In the genomic region with DNA sequence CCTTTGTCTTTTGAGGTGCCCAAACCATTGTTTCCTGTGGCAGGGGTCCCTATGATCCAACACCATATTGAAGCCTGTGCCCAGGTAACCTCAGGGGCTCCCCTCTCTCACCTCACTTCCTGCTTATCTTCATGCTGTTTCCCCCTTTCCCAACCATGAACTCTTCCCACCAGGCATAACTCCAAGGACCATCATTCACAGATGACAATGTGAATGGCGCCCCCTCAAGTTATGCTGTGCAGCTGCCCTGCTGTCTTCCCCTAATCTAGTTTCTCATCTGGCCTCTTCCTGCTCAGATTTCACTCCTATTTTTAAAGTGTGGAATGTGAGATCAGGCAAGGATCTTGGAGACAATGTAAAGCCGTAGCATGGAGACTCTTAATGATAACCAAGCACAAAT, we compare ENCODE assay signal across 9 cellular contexts. TPM values are rescaled to one million over a fixed set of nuclear protein-coding genes. Genes with fewer than 3 reads are reported as not detected.
DNase-seq lines count a peak whose midpoint lies in the region; ATAC-seq, FAIRE-seq and TF ChIP-seq lines count a peak whose summit lies in the region.
"Had no signal": no experiment of that assay in that cellular context is flagged by ENCODE, and none has a peak within 500 bp of the region (broad histone marks: within the 10 kb centered on the region; RNA-seq: fewer than 3 reads in every experiment).

No MANE protein-coding gene starts in this region.

- peak overlapping the region; percentile 95; the same call in 1 of the 2 replicates for H3K4me2 ChIP-seq in PC-3 (ENCODE audit: low read length)
- no peak overlapping the region for H3K4me2 ChIP-seq in endothelial cell of umbilical vein (ENCODE audit: insufficient read depth, low read length)

- POLR2A ChIA-PET in PC-3 (lab: Charles Lee; ENCODE audit: unreplicated experiment) (interaction anchor here (0.6 kb wide), 1 partner anchor 24 kb away, joined by 3 read pairs; no protein-coding TSS in a partner anchor), endothelial cell of umbilical vein (lab: Charles Lee) (interaction anchor here (2.6 kb wide), 1 partner anchor 10 kb away, joined by 20 read pairs; no protein-coding TSS in a partner anchor)

- H3F3A ChIP-seq in PC-3 (ENCODE audit: low read length, unreplicated experiment) = no peaks in the 10 kb centered on the region

- H3K4me1 ChIP-seq in right cardiac atrium (ENCODE audit: control insufficient read depth, insufficient read depth, low read length) (no peaks in the 10 kb centered on the region), PC-3 (ENCODE audit: insufficient read depth, low read length) (peaks cover 21% of the 10 kb centered on the region), endothelial cell of umbilical vein (ENCODE audit: control insufficient read depth, extremely low read depth, insufficient read depth, low read length) (peaks cover 12% of the 10 kb centered on the region)

- peak overlapping the region; percentile 97 for H3K4me3 Mint-ChIP-seq in stimulated activated naive CD8-positive, alpha-beta T cell treated with anti-CD3 and anti-CD28 coated beads, Interleukin-15, amount 100 ng/mL, for 72 hours

- no peak for FAIRE-seq in endothelial cell of umbilical vein (lab: Jason Lieb, UNC)

- intact Hi-C loops in right cardiac atrium (cut with DNase I) = no loop called here
- intact Hi-C loops in cardiac septum (cut with DNase I) = no loop called here
- intact Hi-C loops in PC-3 (cut with micrococcal nuclease) = loop anchor here (2.0 kb wide), 1 partner anchor 41 kb away; no protein-coding TSS in a partner anchor
- intact Hi-C loops in endothelial cell of umbilical vein (cut with micrococcal nuclease) = no loop called here

- no peak overlapping the region for H3K4me3 ChIP-seq in right cardiac atrium (ENCODE audit: low read length)
- 0 out of 2 replicates have a peak overlapping the region, but pooled peaks have one; percentile 85 for H3K4me3 ChIP-seq in PC-3 (ENCODE audit: low read length)
- H3K4me3 ChIP-seq in endothelial cell of umbilical vein (replicated peaks in 1 of 3; ENCODE audit: insufficient read depth in 1 of 3, low read depth in 1 of 3, low read length in 3 of 3) = no peak overlapping the region

- no peaks in the 10 kb centered on the region for H3K9me3 ChIP-seq in right cardiac atrium (ENCODE audit: control insufficient read depth, low read length)
- H3K9me3 ChIP-seq in PC-3 (ENCODE audit: low read length) = no peaks in the 10 kb centered on the region
- no peaks in the 10 kb centered on the region for H3K9me3 ChIP-seq in endothelial cell of umbilical vein (replicated peaks; ENCODE audit: control insufficient read depth, insufficient read depth, low read length)

- no peaks in the 10 kb centered on the region for H3K9me1 ChIP-seq in endothelial cell of umbilical vein (replicated peaks; ENCODE audit: control insufficient read depth, extremely low read depth, insufficient read depth, low read length)

- H3K27me3 Mint-ChIP-seq in stimulated activated naive CD8-positive, alpha-beta T cell treated with anti-CD3 and anti-CD28 coated beads, Interleukin-15, amount 100 ng/mL, for 72 hours = peaks cover 35% of the 10 kb centered on the region

- H3K27me3 ChIP-seq in right cardiac atrium (ENCODE audit: control insufficient read depth, insufficient read depth) (no peaks in the 10 kb centered on the region), PC-3 (ENCODE audit: low read length) (no peaks in the 10 kb centered on the region), endothelial cell of umbilical vein (ENCODE audit: control insufficient read depth in 2 of 2, insufficient read depth in 2 of 2, low read length in 2 of 2) (peaks cover 19 to 25% of the 10 kb centered on the region in 2 experiments)

- no peaks in the 10 kb centered on the region for H4K20me1 ChIP-seq in PC-3 (ENCODE audit: low read length)
- no peaks in the 10 kb centered on the region for H4K20me1 ChIP-seq in endothelial cell of umbilical vein (replicated peaks; ENCODE audit: control insufficient read depth, extremely low read depth, insufficient read depth, low read length)

- DNase-seq in right cardiac atrium (peak in 2 of 3 donors; percentile 6 to 7), cardiac septum (ENCODE audit: low spot score) (no peak), PC-3 (peak; percentile 24), endothelial cell of umbilical vein (ENCODE audit: low read depth, low spot score) (no peak), NOMO-1 treated with dmso at 0.1 percent for 144 hours (lab: John Stamatoyannopoulos, UW; ENCODE audit: unreplicated experiment) (no peak)
- DNase-seq in stimulated activated naive CD8-positive, alpha-beta T cell treated with anti-CD3 and anti-CD28 coated beads, Interleukin-15, amount 100 ng/mL, for 72 hours = no peak
- DNase-seq in stimulated activated CD4-positive, alpha-beta T cell treated with anti-CD3 and anti-CD28 coated beads, Interleukin-2, amount 100 ng/mL, for 48 hours = no peak
- DNase-seq in stimulated activated CD4-positive, alpha-beta T cell treated with anti-CD3 and anti-CD28 coated beads, Interleukin-4, amount 100 ng/mL, for 24 hours = no peak
- DNase-seq: NCI-H524 treated with DMSO at 0.1 percent for 48 hours had no signal

- H3K9ac ChIP-seq in PC-3 (ENCODE audit: low read length) (no peak overlapping the region), endothelial cell of umbilical vein (replicated peaks; ENCODE audit: extremely low read depth, insufficient read depth, low read length) (no peak overlapping the region)

- ATAC-seq in right cardiac atrium (no peak), PC-3 (no peak)
- ATAC-seq in stimulated activated naive CD8-positive, alpha-beta T cell treated with anti-CD3 and anti-CD28 coated beads, Interleukin-15, amount 100 ng/mL, for 72 hours = no peak

- no peak for TF ChIP-seq POLR2A in endothelial cell of umbilical vein (IDR thresholded peaks at IDR 0.05; ENCODE audit: low read depth, low read length)

- 84% methylated on average over 2 of the region's 2 CpGs for WGBS in right cardiac atrium

- H3K27ac Mint-ChIP-seq in stimulated activated naive CD8-positive, alpha-beta T cell treated with anti-CD3 and anti-CD28 coated beads, Interleukin-15, amount 100 ng/mL, for 72 hours = no peak overlapping the region

- no peaks in the 10 kb centered on the region for H3K9me3 Mint-ChIP-seq in stimulated activated naive CD8-positive, alpha-beta T cell treated with anti-CD3 and anti-CD28 coated beads, Interleukin-15, amount 100 ng/mL, for 72 hours

- H3K4me1 Mint-ChIP-seq in stimulated activated naive CD8-positive, alpha-beta T cell treated with anti-CD3 and anti-CD28 coated beads, Interleukin-15, amount 100 ng/mL, for 72 hours = peaks cover 55% of the 10 kb centered on the region

- BruUV-seq in PC-3 (replicated peaks; lab: Mats Ljungman, UMichigan) (no TSS peak), endothelial cell of umbilical vein (replicated peaks; lab: Mats Ljungman, UMichigan) (no TSS peak)

- dilution Hi-C loops in endothelial cell of umbilical vein (cut with MboI; ENCODE audit: extremely low pct_ligation_motif_present, low sequenced_read_pairs) = no loop called here

- no peaks in the 10 kb centered on the region for H3K9me2 ChIP-seq in PC-3 (replicated peaks; ENCODE audit: low read length)

- TF ChIP-seq CTCF in PC-3 (conservative IDR thresholded peaks at IDR 0.05; ENCODE audit: low read depth, low read length) = peak; percentile 50
- TF ChIP-seq CTCF in endothelial cell of umbilical vein (IDR thresholded peaks at IDR 0.05; ENCODE audit: extremely low read depth in 1 of 2, insufficient read depth in 1 of 2, low read depth in 1 of 2, low read length in 2 of 2) = peak; percentile 12 to 17

- CTCF ChIA-PET in PC-3 (lab: Charles Lee) = interaction anchor here (0.6 kb wide), 1 partner anchor 11 kb away, joined by 9 read pairs; no protein-coding TSS in a partner anchor
- CTCF ChIA-PET in endothelial cell of umbilical vein (lab: Charles Lee) = interaction anchor here (1.0 to 19.9 kb wide), 3 partner anchors 8 to 29 kb away, joined by 4 to 731 read pairs (median 151); no protein-coding TSS in a partner anchor

- no peak overlapping the region for H2AFZ ChIP-seq in PC-3 (ENCODE audit: low read length)
- H2AFZ ChIP-seq in endothelial cell of umbilical vein (ENCODE audit: low read depth, low read length) = no peak overlapping the region

- H3K27ac ChIP-seq in right cardiac atrium (ENCODE audit: low read length) (no peak overlapping the region), PC-3 (ENCODE audit: low read length) (no peak overlapping the region), endothelial cell of umbilical vein (ENCODE audit: insufficient read depth, low read depth, low read length) (no peak overlapping the region)

- peaks cover 16% of the 10 kb centered on the region for H3K79me2 ChIP-seq in PC-3 (ENCODE audit: low read length)
- H3K79me2 ChIP-seq in endothelial cell of umbilical vein (ENCODE audit: control insufficient read depth, insufficient read depth, low read length) = no peaks in the 10 kb centered on the region

- H3K36me3 ChIP-seq in PC-3 (ENCODE audit: low read depth, low read length) (no peaks in the 10 kb centered on the region), endothelial cell of umbilical vein (ENCODE audit: control insufficient read depth in 2 of 2, extremely low read depth in 1 of 2, insufficient read depth in 2 of 2, low read length in 2 of 2) (peaks cover 0 to 16% of the 10 kb centered on the region in 2 experiments)

RNA-seq across cellular contexts. Expression of gene GMPPA, which starts 1.4 kb away (rescaled TPM):
- total RNA-seq in right cardiac atrium = 10 to 100 TPM; 22.9 to 27.5 (median 25.4) TPM
- 21.6 TPM for polyA plus RNA-seq in right cardiac atrium
- total RNA-seq in cardiac septum = 22.6 TPM
- total RNA-seq in PC-3 (2014; rRNA removed) = 78.1 and 85.7 TPM in 2 replicates
- total RNA-seq in endothelial cell of umbilical vein = 34.1 and 39.1 TPM in 2 replicates
- polyA plus RNA-seq in endothelial cell of umbilical vein = 104 and 126 TPM in 2 replicates
- 56.3 and 59.4 TPM in 2 replicates for polyA plus RNA-seq in endothelial cell of umbilical vein (2011; cell fraction: cytosol; rRNA removed)
- 114 and 130 TPM in 2 replicates for polyA plus RNA-seq in endothelial cell of umbilical vein (2011; cell fraction: nucleus; rRNA removed)
- polyA plus RNA-seq in endothelial cell of umbilical vein (2012) = 45.4 and 47.2 TPM in 2 replicates
- 68.7 and 80.4 TPM in 2 replicates for polyA minus RNA-seq in endothelial cell of umbilical vein
- 21.7 TPM for polyA minus RNA-seq in endothelial cell of umbilical vein (2011; cell fraction: cytosol; rRNA and poly(A)+ RNA removed)
- 17.2 and 32.6 TPM in 2 replicates for polyA minus RNA-seq in endothelial cell of umbilical vein (2011; cell fraction: nucleus; rRNA and poly(A)+ RNA removed)

RNA-seq across cellular contexts. Expression of gene ASIC4, which starts 14.1 kb away (rescaled TPM):
- 1 to 10 TPM in 3 of 4 donors, under 1 TPM in 1; 0.28 to 1.8 (median 1.6) TPM for total RNA-seq in right cardiac atrium
- 0.57 TPM for polyA plus RNA-seq in right cardiac atrium
- 0.32 TPM for total RNA-seq in cardiac septum
- 0.11 TPM in 1 of 2 replicates, not detected in the other for total RNA-seq in PC-3 (2014; rRNA removed)
- total RNA-seq in endothelial cell of umbilical vein = not detected in 2 replicates
- not detected in 2 replicates for polyA plus RNA-seq in endothelial cell of umbilical vein
- not detected in 2 replicates for polyA plus RNA-seq in endothelial cell of umbilical vein (2011; cell fraction: cytosol; rRNA removed)
- 0.05 TPM in 1 of 2 replicates, not detected in the other for polyA plus RNA-seq in endothelial cell of umbilical vein (2011; cell fraction: nucleus; rRNA removed)
- polyA plus RNA-seq in endothelial cell of umbilical vein (2012) = not detected in 2 replicates
- polyA minus RNA-seq in endothelial cell of umbilical vein = 0.08 and 0.83 TPM in 2 replicates
- not detected for polyA minus RNA-seq in endothelial cell of umbilical vein (2011; cell fraction: cytosol; rRNA and poly(A)+ RNA removed)
- polyA minus RNA-seq in endothelial cell of umbilical vein (2011; cell fraction: nucleus; rRNA and poly(A)+ RNA removed) = 0.14 TPM in 1 of 2 replicates, not detected in the other

RNA-seq across cellular contexts. Expression of gene CHPF, which starts 43.5 kb away (rescaled TPM):
- total RNA-seq in right cardiac atrium = 100 to 1,000 TPM in 2 of 4 donors, 10 to 100 TPM in 2; 92.6 to 145 (median 101) TPM
- 115 TPM for polyA plus RNA-seq in right cardiac atrium
- 120 TPM for total RNA-seq in cardiac septum
- total RNA-seq in PC-3 (2014; rRNA removed) = 139 and 210 TPM in 2 replicates
- 0.24 and 0.30 TPM in 2 replicates for total RNA-seq in endothelial cell of umbilical vein
- polyA plus RNA-seq in endothelial cell of umbilical vein = 0.32 and 0.72 TPM in 2 replicates
- 0.21 and 0.25 TPM in 2 replicates for polyA plus RNA-seq in endothelial cell of umbilical vein (2011; cell fraction: cytosol; rRNA removed)
- 0.10 and 0.16 TPM in 2 replicates for polyA plus RNA-seq in endothelial cell of umbilical vein (2011; cell fraction: nucleus; rRNA removed)
- polyA plus RNA-seq in endothelial cell of umbilical vein (2012) = 0.46 and 2.0 TPM in 2 replicates
- polyA minus RNA-seq in endothelial cell of umbilical vein = 0.24 and 0.36 TPM in 2 replicates
- 27.1 TPM for polyA minus RNA-seq in endothelial cell of umbilical vein (2011; cell fraction: cytosol; rRNA and poly(A)+ RNA removed)
- 0.24 TPM in 1 of 2 replicates, not detected in the other for polyA minus RNA-seq in endothelial cell of umbilical vein (2011; cell fraction: nucleus; rRNA and poly(A)+ RNA removed)

RNA-seq across cellular contexts. Expression of gene TMEM198, which starts 43.7 kb away (rescaled TPM):
- total RNA-seq in right cardiac atrium (1 to 10 TPM; 1.8 to 3.4 (median 3.1) TPM), cardiac septum (1.8 TPM), PC-3 (2014; rRNA removed) (1.1 and 5.2 TPM in 2 replicates), endothelial cell of umbilical vein (not detected in 2 replicates)
- polyA plus RNA-seq in right cardiac atrium (3.4 TPM), endothelial cell of umbilical vein (not detected in 2 replicates)
- not detected in 2 replicates for polyA plus RNA-seq in endothelial cell of umbilical vein (2011; cell fraction: cytosol; rRNA removed)
- polyA plus RNA-seq in endothelial cell of umbilical vein (2011; cell fraction: nucleus; rRNA removed) = not detected in 2 replicates
- not detected in 2 replicates for polyA plus RNA-seq in endothelial cell of umbilical vein (2012)
- polyA minus RNA-seq in endothelial cell of umbilical vein = not detected in 2 replicates
- polyA minus RNA-seq in endothelial cell of umbilical vein (2011; cell fraction: cytosol; rRNA and poly(A)+ RNA removed) = 1.2 TPM
- not detected in 2 replicates for polyA minus RNA-seq in endothelial cell of umbilical vein (2011; cell fraction: nucleus; rRNA and poly(A)+ RNA removed)

Comparison
In these comparisons a context has a peak if more than half of its experiments do, and no peak if none do; other contexts are left out.
1. DNase-seq: peak in right cardiac atrium (2 of 3) and PC-3 (single experiment); none in cardiac septum (single experiment), endothelial cell of umbilical vein (single experiment), stimulated activated naive CD8-positive, alpha-beta T cell treated with anti-CD3 and anti-CD28 coated beads, Interleukin-15, amount 100 ng/mL, for 72 hours (0 of 2), stimulated activated CD4-positive, alpha-beta T cell treated with anti-CD3 and anti-CD28 coated beads, Interleukin-2, amount 100 ng/mL, for 48 hours (0 of 2), stimulated activated CD4-positive, alpha-beta T cell treated with anti-CD3 and anti-CD28 coated beads, Interleukin-4, amount 100 ng/mL, for 24 hours (single experiment) and NOMO-1 treated with dmso at 0.1 percent for 144 hours (single experiment).
2. RNA of gene CHPF, which starts 43.5 kb away (total RNA-seq): 139 to 210 TPM in PC-3, 120 TPM in cardiac septum (single experiment) and 92.6 to 145 TPM in right cardiac atrium; 0.24 to 0.30 TPM in endothelial cell of umbilical vein; every median in the first group is over 10 times any median in the second.